In the genomic region with DNA sequence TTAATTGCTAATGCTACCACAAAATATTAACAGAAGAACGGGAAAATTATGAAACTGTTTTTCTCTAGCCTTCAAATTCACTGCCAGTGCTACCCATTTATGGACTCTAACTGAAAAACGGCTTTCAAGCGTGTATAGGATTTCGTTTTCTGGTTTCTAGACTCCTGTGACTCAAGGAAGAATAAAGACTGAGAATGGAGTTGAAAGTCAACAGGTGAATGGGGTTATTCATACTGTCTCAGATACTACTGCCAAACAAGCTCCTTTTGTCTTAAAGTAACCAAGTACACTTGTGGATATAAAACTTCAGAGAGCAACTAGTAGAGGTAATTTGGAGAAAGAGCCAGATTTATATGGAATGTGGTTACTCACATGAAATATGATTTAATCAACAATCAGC, we compare ENCODE assay signal across 32 cellular contexts.
"Had no signal": no experiment of that assay in that cellular context is flagged by ENCODE, and none has a peak within 500 bp of the region (broad histone marks: within the 10 kb centered on the region; RNA-seq: fewer than 3 reads in every experiment).

No MANE protein-coding gene starts in this region.

- ATAC-seq: activated CD4-positive, alpha-beta T cell treated with anti-CD3 and anti-CD28 coated beads for 36 hours; activated naive CD8-positive, alpha-beta T cell treated with anti-CD3 and anti-CD28 coated beads, Interleukin-2, amount 50 U/mL, for 24 hours; activated T-cell treated with anti-CD3 and anti-CD28 coated beads, Interleukin-2, amount 50 U/mL, for 4 hours; activated T-helper 17 cell treated with anti-CD3 and anti-CD28 coated beads, Interleukin-2, amount 50 U/mL, for 72 hours; body of pancreas; effector memory CD8-positive, alpha-beta T cell; gastroesophageal sphincter; heart right ventricle; T-helper 17 cell had no signal

- H3K9me3 Mint-ChIP-seq: activated CD4-positive, alpha-beta memory T cell treated with anti-CD3 and anti-CD28 coated beads, Interleukin-2, amount 10 ng/mL, durations not matched to agents 7 days and 5 days; activated CD4-positive, alpha-beta T cell treated with anti-CD3 and anti-CD28 coated beads, Interleukin-2, amount 10 ng/mL, durations not matched to agents 24 days and 14 days; activated naive CD4-positive, alpha-beta T cell treated with anti-CD3 and anti-CD28 coated beads for 36 hours; activated naive CD4-positive, alpha-beta T cell treated with anti-CD3 and anti-CD28 coated beads, Interleukin-2, amount 50 U/mL, for 24 hours; activated naive CD8-positive, alpha-beta T cell treated with anti-CD3 and anti-CD28 coated beads for 36 hours; activated naive CD8-positive, alpha-beta T cell treated with anti-CD3 and anti-CD28 coated beads, Interleukin-2, amount 50 U/mL, for 24 hours; activated T-cell treated with anti-CD3 and anti-CD28 coated beads, Interleukin-2, amount 50 U/mL, for 4 hours; activated T-helper 17 cell treated with anti-CD3 and anti-CD28 coated beads, Interleukin-2, amount 50 U/mL, for 72 hours; effector memory CD8-positive, alpha-beta T cell; T-helper 2 cell treated with Interferon-gamma antibody and Interleukin-4, amounts not matched to agents 5 μg/mL and 100 μg/mL, for 36 hours had no signal

- H3K4me1 Mint-ChIP-seq: activated CD4-positive, alpha-beta memory T cell treated with anti-CD3 and anti-CD28 coated beads, Interleukin-2, amount 10 ng/mL, durations not matched to agents 7 days and 5 days; activated CD4-positive, alpha-beta T cell treated with anti-CD3 and anti-CD28 coated beads for 36 hours; activated CD4-positive, alpha-beta T cell treated with anti-CD3 and anti-CD28 coated beads, Interleukin-2, amount 10 ng/mL, durations not matched to agents 24 days and 14 days; activated naive CD4-positive, alpha-beta T cell treated with anti-CD3 and anti-CD28 coated beads, Interleukin-2, amount 50 U/mL, for 24 hours; activated naive CD8-positive, alpha-beta T cell treated with anti-CD3 and anti-CD28 coated beads for 36 hours; activated naive CD8-positive, alpha-beta T cell treated with anti-CD3 and anti-CD28 coated beads, Interleukin-2, amount 50 U/mL, for 24 hours; activated T-helper 17 cell treated with anti-CD3 and anti-CD28 coated beads, Interleukin-2, amount 50 U/mL, for 72 hours; T-helper 17 cell had no signal

- H3K27me3 Mint-ChIP-seq: activated CD4-positive, alpha-beta memory T cell treated with anti-CD3 and anti-CD28 coated beads, Interleukin-2, amount 10 ng/mL, durations not matched to agents 7 days and 5 days; activated CD4-positive, alpha-beta T cell treated with anti-CD3 and anti-CD28 coated beads for 36 hours; activated CD4-positive, alpha-beta T cell treated with anti-CD3 and anti-CD28 coated beads, Interleukin-2, amount 10 ng/mL, durations not matched to agents 24 days and 14 days; activated naive CD4-positive, alpha-beta T cell treated with anti-CD3 and anti-CD28 coated beads, Interleukin-2, amount 50 U/mL, for 24 hours; activated naive CD8-positive, alpha-beta T cell treated with anti-CD3 and anti-CD28 coated beads for 36 hours; activated naive CD8-positive, alpha-beta T cell treated with anti-CD3 and anti-CD28 coated beads, Interleukin-2, amount 50 U/mL, for 24 hours; effector memory CD8-positive, alpha-beta T cell; T-helper 17 cell had no signal

- DNase-seq: activated CD4-positive, alpha-beta memory T cell treated with anti-CD3 and anti-CD28 coated beads, Interleukin-2, amount 10 ng/mL, durations not matched to agents 7 days and 5 days; activated CD4-positive, alpha-beta T cell treated with anti-CD3 and anti-CD28 coated beads for 36 hours; activated CD4-positive, alpha-beta T cell treated with anti-CD3 and anti-CD28 coated beads, Interleukin-2, amount 10 ng/mL, durations not matched to agents 24 days and 14 days; activated CD4-positive, alpha-beta T cell treated with anti-CD3 and anti-CD28 coated beads, Interleukin-2, amount 50 U/mL, for 4 hours; activated CD4-positive, CD25-positive, alpha-beta regulatory T cell; activated CD4-positive, CD25-positive, alpha-beta regulatory T cell treated with anti-CD3 and anti-CD28 coated beads, Interleukin-2, amount 50 U/mL, for 72 hours; activated CD8-positive, alpha-beta memory T cell treated with anti-CD3 and anti-CD28 coated beads, Interleukin-2, amount 50 U/mL, for 48 hours; activated effector memory CD4-positive, alpha-beta T cell treated with Interleukin-2 at 50 U/mL for 16 hours; activated naive CD4-positive, alpha-beta T cell treated with anti-CD3 and anti-CD28 coated beads for 36 hours; activated naive CD8-positive, alpha-beta T cell treated with anti-CD3 and anti-CD28 coated beads for 36 hours; activated naive CD8-positive, alpha-beta T cell treated with anti-CD3 and anti-CD28 coated beads, Interleukin-2, amount 50 U/mL, for 24 hours; activated T-cell treated with anti-CD3 and anti-CD28 coated beads for 4 hours; activated T-cell treated with anti-CD3 and anti-CD28 coated beads, Interleukin-2, amount 50 U/mL, for 4 hours; adrenal gland; amygdala; aorta; body of pancreas; caudate nucleus; cortex of kidney; dermis blood vessel endothelial cell; effector CD4-positive, alpha-beta T cell; effector memory CD8-positive, alpha-beta T cell; esophagus squamous epithelium; foreskin melanocyte; heart right ventricle; T-helper 1 cell; T-helper 17 cell; T1000 had no signal

- H3K36me3 ChIP-seq: adrenal gland, esophagus squamous epithelium, gastroesophageal sphincter, heart right ventricle had no signal

- H3K36me3 Mint-ChIP-seq: activated naive CD4-positive, alpha-beta T cell treated with anti-CD3 and anti-CD28 coated beads, Interleukin-2, amount 50 U/mL, for 24 hours; activated naive CD8-positive, alpha-beta T cell treated with anti-CD3 and anti-CD28 coated beads for 36 hours had no signal

- H3K4me3 Mint-ChIP-seq: activated CD4-positive, alpha-beta memory T cell treated with anti-CD3 and anti-CD28 coated beads, Interleukin-2, amount 10 ng/mL, durations not matched to agents 7 days and 5 days; activated CD4-positive, alpha-beta T cell treated with anti-CD3 and anti-CD28 coated beads for 36 hours; activated CD4-positive, alpha-beta T cell treated with anti-CD3 and anti-CD28 coated beads, Interleukin-2, amount 10 ng/mL, durations not matched to agents 24 days and 14 days; activated naive CD4-positive, alpha-beta T cell treated with anti-CD3 and anti-CD28 coated beads for 36 hours; activated naive CD4-positive, alpha-beta T cell treated with anti-CD3 and anti-CD28 coated beads, Interleukin-2, amount 50 U/mL, for 24 hours; activated naive CD8-positive, alpha-beta T cell treated with anti-CD3 and anti-CD28 coated beads for 36 hours; activated naive CD8-positive, alpha-beta T cell treated with anti-CD3 and anti-CD28 coated beads, Interleukin-2, amount 50 U/mL, for 24 hours; activated T-cell treated with anti-CD3 and anti-CD28 coated beads, Interleukin-2, amount 50 U/mL, for 4 hours; activated T-helper 17 cell treated with anti-CD3 and anti-CD28 coated beads, Interleukin-2, amount 50 U/mL, for 72 hours; effector memory CD8-positive, alpha-beta T cell; T-helper 17 cell; T-helper 2 cell treated with Interferon-gamma antibody and Interleukin-4, amounts not matched to agents 5 μg/mL and 100 μg/mL, for 36 hours had no signal

- H3K27ac ChIP-seq: adrenal gland, body of pancreas, esophagus squamous epithelium, gastroesophageal sphincter, heart right ventricle had no signal

- H3K9me3 ChIP-seq: adrenal gland, body of pancreas, esophagus squamous epithelium, gastroesophageal sphincter, heart right ventricle had no signal

- H3K4me1 ChIP-seq: adrenal gland, body of pancreas, esophagus squamous epithelium, gastroesophageal sphincter, heart right ventricle had no signal

- H3K27ac Mint-ChIP-seq: activated CD4-positive, alpha-beta memory T cell treated with anti-CD3 and anti-CD28 coated beads, Interleukin-2, amount 10 ng/mL, durations not matched to agents 7 days and 5 days; activated CD4-positive, alpha-beta T cell treated with anti-CD3 and anti-CD28 coated beads for 36 hours; activated CD4-positive, alpha-beta T cell treated with anti-CD3 and anti-CD28 coated beads, Interleukin-2, amount 10 ng/mL, durations not matched to agents 24 days and 14 days; activated naive CD4-positive, alpha-beta T cell treated with anti-CD3 and anti-CD28 coated beads for 36 hours; activated naive CD4-positive, alpha-beta T cell treated with anti-CD3 and anti-CD28 coated beads, Interleukin-2, amount 50 U/mL, for 24 hours; activated naive CD8-positive, alpha-beta T cell treated with anti-CD3 and anti-CD28 coated beads for 36 hours; activated naive CD8-positive, alpha-beta T cell treated with anti-CD3 and anti-CD28 coated beads, Interleukin-2, amount 50 U/mL, for 24 hours; activated T-helper 17 cell treated with anti-CD3 and anti-CD28 coated beads, Interleukin-2, amount 50 U/mL, for 72 hours; effector memory CD8-positive, alpha-beta T cell; T-helper 17 cell; T-helper 2 cell treated with Interferon-gamma antibody and Interleukin-4, amounts not matched to agents 5 μg/mL and 100 μg/mL, for 36 hours had no signal

- H3K27me3 ChIP-seq: body of pancreas, esophagus squamous epithelium, gastroesophageal sphincter had no signal

- H3K4me3 ChIP-seq: adrenal gland, body of pancreas, esophagus squamous epithelium, gastroesophageal sphincter, heart right ventricle had no signal
